7 cellular contexts compared by ENCODE assay signal in genomic region chr19:3342962-3343361, GRCh38. TPM values are rescaled to one million over a fixed set of nuclear protein-coding genes. Genes with fewer than 3 reads are reported as not detected.
A peak's percentile ranks its signal among the peaks of the same experiment; 100 is the strongest.
DNase-seq lines count a peak whose midpoint lies in the region; ATAC-seq and TF ChIP-seq lines count a peak whose summit lies in the region.
"Not testable (repeated sequence)": the region's sequence is repeated elsewhere in the genome, so short reads cannot be mapped to it uniquely, and the experiment has no call there.

No MANE protein-coding gene starts in this region.

- WGBS in IMR-90 (ENCODE audit: extremely low coverage in 2 of 2, insufficient read length in 1 of 2), 2 experiments: 82% methylated on average over 4 of the region's 9 CpGs; no CpG with 5 or more reads in 1 of the 2 experiments
- WGBS in esophagus squamous epithelium, 2 donors: 66 to 75% methylated on average over 4 to 8 of the region's 9 CpGs
- WGBS in tibial nerve, 2 donors: 87 to 89% methylated on average over 9 of the region's 9 CpGs

- CTCF ChIA-PET in IMR-90 (lab: Yijun Ruan, JAX): interaction anchor here (1.1 kb wide), 1 partner anchor 130 kb away, joined by 3 read pairs; no protein-coding TSS in a partner anchor

- not testable (repeated sequence) for H3K9ac ChIP-seq in IMR-90 (ENCODE audit: low read depth, low read length); skeletal muscle tissue (ENCODE audit: low read depth in 1 of 3, low read length in 3 of 3)

- DNase-seq in IMR-90; esophagus squamous epithelium (lab: John Stamatoyannopoulos, UW); left lung; osteoblast (ENCODE audit: insufficient read length, low spot score, missing footprints); tibial nerve (ENCODE audit: low spot score in 2 of 2): not testable (repeated sequence)

- not testable (repeated sequence) for H2BK120ac ChIP-seq in IMR-90 (ENCODE audit: low read depth, low read length)

- not testable (repeated sequence) for H2AK5ac ChIP-seq in IMR-90 (ENCODE audit: low read depth, low read length)

- H3K9me3 ChIP-seq in IMR-90 (ENCODE audit: control insufficient read depth, insufficient read depth, low read length); esophagus squamous epithelium; left lung; osteoblast (ENCODE audit: low read depth, low read length); skeletal muscle tissue (ENCODE audit: control insufficient read depth in 3 of 3, low read length in 3 of 3); tibial nerve: not testable (repeated sequence)

- not testable (repeated sequence) for H3K36me3 ChIP-seq in IMR-90 (ENCODE audit: control insufficient read depth, insufficient read depth, low read length); esophagus squamous epithelium; left lung; osteoblast (ENCODE audit: insufficient read depth, low read length); skeletal muscle tissue (ENCODE audit: control insufficient read depth in 3 of 3, insufficient read depth in 3 of 3, low read length in 3 of 3); tibial nerve

- H2AFZ ChIP-seq in IMR-90 (replicated peaks; ENCODE audit: low read length, poor library complexity); osteoblast (ENCODE audit: low read length): not testable (repeated sequence)

- TF ChIP-seq POLR2A in IMR-90 (IDR thresholded peaks at IDR 0.05; ENCODE audit: low read depth, low read length); esophagus squamous epithelium (IDR thresholded peaks at IDR 0.05); tibial nerve (IDR thresholded peaks at IDR 0.05): not testable (repeated sequence)

- H4K91ac ChIP-seq in IMR-90 (ENCODE audit: insufficient read depth, low read depth, low read length): not testable (repeated sequence)

- H3K4me2 ChIP-seq in IMR-90 (ENCODE audit: low read depth, low read length): not testable (repeated sequence)
- peak overlapping the region; percentile 72 for H3K4me2 ChIP-seq in osteoblast (ENCODE audit: insufficient read depth, low read length)

- intact Hi-C loops in IMR-90 (cut with micrococcal nuclease); esophagus squamous epithelium (cut with DNase I): not testable (repeated sequence)
- intact Hi-C loops in left lung (cut with DNase I): loop anchor here in 1 of 2 donors (10.0 kb wide), 1 partner anchor 82 kb away; no protein-coding TSS in a partner anchor

- H4K5ac ChIP-seq in IMR-90 (ENCODE audit: low read depth, low read length): not testable (repeated sequence)

- POLR2A ChIA-PET in IMR-90 (lab: Charles Lee; ENCODE audit: unreplicated experiment): not testable (repeated sequence)

- TF ChIP-seq RAD21 in IMR-90 (IDR thresholded peaks at IDR 0.05; ENCODE audit: low read length): not testable (repeated sequence)

- not testable (repeated sequence) for H3K4me3 ChIP-seq in IMR-90 (ENCODE audit: insufficient read depth, low read depth, low read length); esophagus squamous epithelium; left lung; osteoblast (ENCODE audit: insufficient read depth, low read length); skeletal muscle tissue (ENCODE audit: low read length in 3 of 3)
- peak overlapping the region in 1 of 4 donors; percentile 35 for H3K4me3 ChIP-seq in tibial nerve

- not testable (repeated sequence) for H4K20me1 ChIP-seq in IMR-90 (ENCODE audit: insufficient read depth, low read length); osteoblast (ENCODE audit: insufficient read depth, low read length)

- H4K8ac ChIP-seq in IMR-90 (ENCODE audit: low read depth in 2 of 2, low read length in 2 of 2): 0 out of 4 replicates have a peak overlapping the region, but pooled peaks of 1 of the 2 experiments have one; percentile 44

- not testable (repeated sequence) for H2BK15ac ChIP-seq in IMR-90 (ENCODE audit: low read depth, low read length)

- BruUV-seq in IMR-90 (replicated peaks; lab: Mats Ljungman, UMichigan): not testable (repeated sequence)

- H3K14ac ChIP-seq in IMR-90 (replicated peaks; ENCODE audit: low read depth, low read length): not testable (repeated sequence)

- not testable (repeated sequence) for TF ChIP-seq CTCF in IMR-90 (conservative IDR thresholded peaks at IDR 0.05; ENCODE audit: low read depth, low read length); esophagus squamous epithelium (IDR thresholded peaks at IDR 0.05); left lung (IDR thresholded peaks at IDR 0.05); osteoblast (IDR thresholded peaks at IDR 0.05; ENCODE audit: extremely low read depth, low read depth, low read length); tibial nerve (IDR thresholded peaks at IDR 0.05)

- dilution Hi-C loops in IMR-90 (cut with HindIII; ENCODE audit: low sequenced_read_pairs, unreplicated experiment): not testable (repeated sequence)

- ATAC-seq in IMR-90 (ENCODE audit: low read depth); left lung: not testable (repeated sequence)

- not testable (repeated sequence) for H3K9me1 ChIP-seq in IMR-90 (ENCODE audit: insufficient read depth, low read length)

- H3K4me1 ChIP-seq in IMR-90 (ENCODE audit: control insufficient read depth, insufficient read depth, low read length) (peaks cover 15% of the 10 kb centered on the region), esophagus squamous epithelium (peaks cover 38 to 83% (median 45%) of the 10 kb centered on the region in 3 donors), left lung (peaks cover 23 to 48% of the 10 kb centered on the region in 2 donors), osteoblast (ENCODE audit: insufficient read depth, low read length) (peaks cover 17% of the 10 kb centered on the region), skeletal muscle tissue (ENCODE audit: control insufficient read depth in 3 of 3, insufficient read depth in 3 of 3, low read length in 3 of 3) (peaks cover 16 to 31% (median 22%) of the 10 kb centered on the region in 3 donors), tibial nerve (peaks cover 0 to 50% (median 29%) of the 10 kb centered on the region in 4 donors)

- not testable (repeated sequence) for H3K27me3 ChIP-seq in IMR-90 (ENCODE audit: control insufficient read depth, insufficient read depth, low read length); esophagus squamous epithelium; left lung; osteoblast (ENCODE audit: insufficient read depth, low read length); skeletal muscle tissue (ENCODE audit: control insufficient read depth in 3 of 3, insufficient read depth in 3 of 3, low read length in 3 of 3); tibial nerve

- not testable (repeated sequence) for H2BK5ac ChIP-seq in IMR-90 (ENCODE audit: low read depth, low read length, poor library complexity, severe bottlenecking)

- not testable (repeated sequence) for H3K79me2 ChIP-seq in osteoblast (ENCODE audit: insufficient read depth, low read length)

- H2BK20ac ChIP-seq in IMR-90 (ENCODE audit: low read depth, low read length): not testable (repeated sequence)

- H3K79me1 ChIP-seq in IMR-90 (ENCODE audit: low read depth in 1 of 2, low read length in 2 of 2): not testable (repeated sequence)

- H2AK9ac ChIP-seq in IMR-90 (replicated peaks; ENCODE audit: low read depth, low read length, poor library complexity): not testable (repeated sequence)

- not testable (repeated sequence) for H3K23ac ChIP-seq in IMR-90 (ENCODE audit: low read depth, low read length)

- not testable (repeated sequence) for H3K27ac ChIP-seq in IMR-90 (ENCODE audit: insufficient read depth, low read length); osteoblast (ENCODE audit: low read depth, low read length)
- H3K27ac ChIP-seq in angular gyrus (ENCODE audit: low read depth, low read length): peak overlapping the region; percentile 48
- H3K27ac ChIP-seq in esophagus squamous epithelium: peak overlapping the region; percentile 70 to 93 (median 88)
- peak overlapping the region; percentile 73 to 79 for H3K27ac ChIP-seq in left lung
- H3K27ac ChIP-seq in skeletal muscle tissue (ENCODE audit: low read depth, low read length): peak overlapping the region; percentile 25
- H3K27ac ChIP-seq in tibial nerve: peak overlapping the region; percentile 26 to 87 (median 70)

- in situ Hi-C loops in IMR-90 (cut with MboI; ENCODE audit: low sequenced_read_pairs): not testable (repeated sequence)

- 0 out of 2 replicates have a peak overlapping the region, but pooled peaks have one; percentile 60 for H3K4ac ChIP-seq in IMR-90 (ENCODE audit: low read depth, low read length)

- not testable (repeated sequence) for H3K18ac ChIP-seq in IMR-90 (ENCODE audit: low read depth, low read length)

- TF ChIP-seq EP300 in tibial nerve (IDR thresholded peaks at IDR 0.05): not testable (repeated sequence)

- not testable (repeated sequence) for H3K56ac ChIP-seq in IMR-90 (ENCODE audit: extremely low read depth, insufficient read depth, low read length)

RNA-seq across cellular contexts. Expression of gene NFIC, which starts 23.4 kb away (rescaled TPM):
- 21.9 and 26.9 TPM in 2 replicates for total RNA-seq in IMR-90 (2012; rRNA removed)
- polyA plus RNA-seq in IMR-90 (2012; rRNA removed): 29.2 and 32.1 TPM in 2 replicates
- 19.6 and 28.1 TPM in 2 replicates for polyA plus RNA-seq in IMR-90 (2012; cell fraction: cytosol; rRNA removed)
- polyA plus RNA-seq in IMR-90 (2012; cell fraction: nucleus; rRNA removed; ENCODE audit: low replicate concordance): 23.6 and 45.1 TPM in 2 replicates
- 10 to 100 TPM; 40.8 to 80.9 (median 61.0) TPM for total RNA-seq in esophagus squamous epithelium
- 100 to 1,000 TPM; 138 to 163 TPM for total RNA-seq in left lung
- 57.2 and 61.2 TPM in 2 replicates for total RNA-seq in osteoblast
- 8.4 TPM for total RNA-seq in skeletal muscle tissue
- 100 to 1,000 TPM; 138 to 200 (median 160) TPM for total RNA-seq in tibial nerve
